In genomic region chrX:6558979-6559378, GRCh38 we compare ENCODE assay signal across 36 cellular contexts. TPM values are rescaled to one million over a fixed set of nuclear protein-coding genes. Genes with fewer than 3 reads are reported as not detected.
"Had no signal": no experiment of that assay in that cellular context is flagged by ENCODE, and none has a peak within 500 bp of the region (broad histone marks: within the 10 kb centered on the region; RNA-seq: fewer than 3 reads in every experiment).

No MANE protein-coding gene starts in this region.

- DNase-seq: activated B cell treated with CpG ODN at 0.5 μM for 24 hours; activated CD4-positive, alpha-beta memory T cell treated with anti-CD3 and anti-CD28 coated beads for 36 hours; activated CD4-positive, alpha-beta T cell treated with anti-CD3 and anti-CD28 coated beads for 36 hours; activated CD4-positive, alpha-beta T cell treated with anti-CD3 and anti-CD28 coated beads, Interleukin-2, amount 10 ng/mL, durations not matched to agents 24 days and 14 days; activated CD8-positive, alpha-beta memory T cell treated with anti-CD3 and anti-CD28 coated beads, Interleukin-2, amount 10 ng/mL, durations not matched to agents 7 days and 5 days; activated CD8-positive, alpha-beta memory T cell treated with anti-CD3 and anti-CD28 coated beads, Interleukin-2, amount 50 U/mL, for 4 hours; activated CD8-positive, alpha-beta T cell treated with anti-CD3 and anti-CD28 coated beads, Interleukin-2, amount 10 ng/mL, durations not matched to agents 7 days and 5 days; activated effector memory CD4-positive, alpha-beta T cell treated with anti-CD3 and anti-CD28 coated beads, Interleukin-2, amount 50 U/mL, for 16 hours; activated naive CD4-positive, alpha-beta T cell treated with anti-CD3 and anti-CD28 coated beads for 36 hours; activated naive CD8-positive, alpha-beta T cell treated with anti-CD3 and anti-CD28 coated beads for 36 hours; activated naive CD8-positive, alpha-beta T cell treated with anti-CD3 and anti-CD28 coated beads, Interleukin-2, amount 50 U/mL, for 24 hours; activated T-cell treated with anti-CD3 and anti-CD28 coated beads, Interleukin-2, amount 50 U/mL, for 1 hour; activated T-cell treated with anti-CD3 and anti-CD28 coated beads, Interleukin-2, amount 50 U/mL, for 48 hours; brain microvascular endothelial cell; colonic mucosa; effector CD8-positive, alpha-beta T cell; esophagus squamous epithelium; foreskin melanocyte; heart right ventricle; T-helper 17 cell; T1000; WERI-Rb-1 had no signal

- ATAC-seq: activated CD4-positive, alpha-beta T cell treated with anti-CD3 and anti-CD28 coated beads for 36 hours; activated CD4-positive, CD25-positive, alpha-beta regulatory T cell treated with anti-CD3 and anti-CD28 coated beads, Interleukin-2, amount 50 U/mL, for 24 hours; activated CD8-positive, alpha-beta memory T cell treated with anti-CD3 and anti-CD28 coated beads, Interleukin-2, amount 10 ng/mL, durations not matched to agents 7 days and 5 days; activated CD8-positive, alpha-beta T cell treated with anti-CD3 and anti-CD28 coated beads, Interleukin-2, amount 10 ng/mL, durations not matched to agents 7 days and 5 days; activated naive CD8-positive, alpha-beta T cell treated with anti-CD3 and anti-CD28 coated beads, Interleukin-2, amount 50 U/mL, for 24 hours; gastroesophageal sphincter; heart right ventricle; T-helper 17 cell had no signal

RNA-seq across cellular contexts. Expression of gene VCX3A, which starts 24.1 kb away (rescaled TPM):
- total RNA-seq: activated B cell treated with CpG ODN at 0.5 μM for 24 hours; activated CD4-positive, alpha-beta memory T cell treated with anti-CD3 and anti-CD28 coated beads for 36 hours; activated CD4-positive, alpha-beta T cell treated with anti-CD3 and anti-CD28 coated beads for 36 hours; activated CD4-positive, alpha-beta T cell treated with anti-CD3 and anti-CD28 coated beads, Interleukin-2, amount 10 ng/mL, durations not matched to agents 24 days and 14 days; activated CD8-positive, alpha-beta memory T cell treated with anti-CD3 and anti-CD28 coated beads for 36 hours; activated CD8-positive, alpha-beta memory T cell treated with anti-CD3 and anti-CD28 coated beads, Interleukin-2, amount 10 ng/mL, durations not matched to agents 7 days and 5 days; activated CD8-positive, alpha-beta T cell treated with anti-CD3 and anti-CD28 coated beads, Interleukin-2, amount 10 ng/mL, durations not matched to agents 7 days and 5 days; activated naive CD4-positive, alpha-beta T cell treated with anti-CD3 and anti-CD28 coated beads for 36 hours; activated naive CD8-positive, alpha-beta T cell treated with anti-CD3 and anti-CD28 coated beads for 36 hours; activated T-helper 1 cell treated with anti-CD3 and anti-CD28 coated beads, Interleukin-12 subunit alpha, Interleukin-12 subunit beta, Interleukin-2, Interleukin-4 antibody, amounts not matched to agents 30 ng/mL and 10 ng/mL and 1 ng/mL, durations not matched to agents 14 hours and 24 hours and 36 hours; activated T-helper 2 cell treated with anti-CD3 and anti-CD28 coated beads, Interferon-gamma antibody, Interleukin-2, Interleukin-4, amounts not matched to agents 10 μg/mL and 5 μg/mL and 100 μg/mL, durations not matched to agents 14 hours and 24 hours and 36 hours; ascending aorta; bronchial epithelial cell; cardiac septum; colonic mucosa; dermis microvascular lymphatic vessel endothelial cell; endothelial cell of umbilical vein; esophagus squamous epithelium; fibroblast of lung; fibroblast of villous mesenchyme; gastroesophageal sphincter; glomerular endothelial cell; heart right ventricle; T-helper 17 cell had no signal
- polyA plus RNA-seq: endothelial cell of umbilical vein, fibroblast of lung, heart right ventricle, hepatocyte had no signal
